ENCODE assay signal across 10 cellular contexts in the genomic region with DNA sequence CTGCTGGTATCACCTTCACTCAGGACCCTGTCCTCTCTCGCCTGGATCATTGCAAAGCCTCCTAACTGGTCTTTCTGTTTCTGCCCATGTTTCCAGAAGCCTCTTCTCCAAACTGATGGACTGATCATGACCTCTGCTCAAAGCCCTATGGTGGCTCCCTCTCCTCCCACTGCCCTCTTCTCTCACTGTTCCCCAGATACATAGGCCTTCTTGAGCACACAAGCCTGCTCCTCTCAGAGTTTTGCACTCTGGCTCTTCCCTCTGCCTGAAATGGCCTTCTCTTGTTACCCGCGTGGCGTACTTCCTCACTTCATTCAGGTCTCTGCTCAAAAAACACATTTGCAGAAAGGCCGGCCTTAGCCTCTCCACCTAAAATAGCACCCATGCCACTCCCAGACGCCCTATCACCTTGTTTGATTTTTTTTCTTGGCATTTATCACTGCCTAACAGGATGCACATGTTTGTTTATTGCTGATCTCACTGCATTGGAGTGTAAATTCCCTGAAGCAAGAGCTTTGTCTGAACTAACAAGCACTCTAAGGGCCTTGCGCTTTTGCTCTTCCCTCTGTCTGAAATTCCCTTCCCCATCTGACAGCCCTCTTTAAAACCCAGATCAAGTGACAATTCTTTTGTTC. TPM values are rescaled to one million over a fixed set of nuclear protein-coding genes. Genes with fewer than 3 reads are reported as not detected.
DNase-seq lines count a peak whose midpoint lies in the region; ATAC-seq and TF ChIP-seq lines count a peak whose summit lies in the region.
"Had no signal": no experiment of that assay in that cellular context is flagged by ENCODE, and none has a peak within 500 bp of the region (broad histone marks: within the 10 kb centered on the region; RNA-seq: fewer than 3 reads in every experiment).

No MANE protein-coding gene starts in this region.

- H3K27ac Mint-ChIP-seq in type B pancreatic cell = peak overlapping the region; percentile 90

- H3K9me3 ChIP-seq in heart right ventricle (no peaks in the 10 kb centered on the region), left lung (no peaks in the 10 kb centered on the region), tibial artery (no peaks in the 10 kb centered on the region)
- H3K9me3 ChIP-seq: pancreas had no signal

- TF ChIP-seq CTCF in heart right ventricle (IDR thresholded peaks at IDR 0.05) (no peak), VCaP (conservative IDR thresholded peaks at IDR 0.05) (no peak), foreskin keratinocyte (conservative IDR thresholded peaks at IDR 0.05) (no peak), type B pancreatic cell (conservative IDR thresholded peaks at IDR 0.05) (no peak), left lung (IDR thresholded peaks at IDR 0.05) (no peak), tibial artery (IDR thresholded peaks at IDR 0.05) (no peak)

- 64 to 69% methylated on average over 7 of the region's 7 CpGs for WGBS in heart right ventricle, 2 donors

- peak in 1 of 8 donors; percentile 5 for ATAC-seq in heart right ventricle
- ATAC-seq in Right ventricle myocardium superior (ENCODE audit: poor library complexity) = no peak
- peak; percentile 18 for ATAC-seq in foreskin keratinocyte
- ATAC-seq in left lung = no peak
- ATAC-seq: pancreas had no signal

- H3K4me1 ChIP-seq in heart right ventricle (peaks cover 8 to 41% (median 28%) of the 10 kb centered on the region in 9 donors), foreskin keratinocyte (peaks cover 19% of the 10 kb centered on the region), left lung (peaks cover 0 to 33% of the 10 kb centered on the region in 2 donors), tibial artery (peaks cover 0 to 22% (median 12%) of the 10 kb centered on the region in 4 donors)

- H3K9me3 Mint-ChIP-seq in type B pancreatic cell = peaks cover 6% of the 10 kb centered on the region

- H3K27ac ChIP-seq in heart right ventricle (peak overlapping the region in 7 of 10 donors; percentile 31 to 92 (median 88)), VCaP (peak overlapping the region; percentile 92), foreskin keratinocyte (no peak overlapping the region), left lung (no peak overlapping the region), tibial artery (no peak overlapping the region)
- H3K27ac ChIP-seq: pancreas had no signal

- DNase-seq in heart right ventricle = no peak
- no peak for DNase-seq in Right ventricle myocardium superior
- DNase-seq in foreskin keratinocyte = peak; percentile 79 to 85
- DNase-seq in type B pancreatic cell (ENCODE audit: extremely low spot score, unreplicated experiment) = no peak
- no peak for DNase-seq in KG1 (lab: John Stamatoyannopoulos, UW)
- no peak for DNase-seq in left lung
- DNase-seq in tibial artery = no peak
- DNase-seq: MM.1S had no signal

- intact Hi-C loops in heart right ventricle (cut with DNase I) = no loop called here
- intact Hi-C loops in Right ventricle myocardium superior (cut with DNase I) = no loop called here
- intact Hi-C loops in left lung (cut with DNase I) = no loop called here
- intact Hi-C loops in tibial artery (cut with DNase I; ENCODE audit: low total_unique reads) = no loop called here

- peak overlapping the region; percentile 77 for H3K4me3 Mint-ChIP-seq in type B pancreatic cell

- H3K36me3 ChIP-seq in heart right ventricle (no peaks in the 10 kb centered on the region), left lung (no peaks in the 10 kb centered on the region), tibial artery (no peaks in the 10 kb centered on the region)
- H3K36me3 ChIP-seq: pancreas had no signal

- H3K27me3 ChIP-seq in heart right ventricle (no peaks in the 10 kb centered on the region), foreskin keratinocyte (no peaks in the 10 kb centered on the region), left lung (no peaks in the 10 kb centered on the region), tibial artery (no peaks in the 10 kb centered on the region)
- H3K27me3 ChIP-seq: pancreas had no signal

- peaks cover 15% of the 10 kb centered on the region for H3K36me3 Mint-ChIP-seq in type B pancreatic cell

- peaks cover 35% of the 10 kb centered on the region for H3K4me1 Mint-ChIP-seq in type B pancreatic cell (ENCODE audit: unreplicated experiment)

- H3K4me3 ChIP-seq in heart right ventricle (no peak overlapping the region), left lung (no peak overlapping the region), tibial artery (no peak overlapping the region)
- H3K4me3 ChIP-seq: pancreas had no signal

- no peaks in the 10 kb centered on the region for H3K27me3 Mint-ChIP-seq in type B pancreatic cell

RNA-seq across cellular contexts. Expression of a gene that starts 1.4 kb away (rescaled TPM):
- total RNA-seq in heart right ventricle = 100 to 1,000 TPM; 327 to 541 (median 464) TPM
- 100 to 1,000 TPM; 103 to 217 TPM for polyA plus RNA-seq in heart right ventricle
- 539 TPM for total RNA-seq in Right ventricle myocardium superior
- 116 and 129 TPM in 2 replicates for total RNA-seq in foreskin keratinocyte
- 108 and 133 TPM in 2 replicates for polyA plus RNA-seq in foreskin keratinocyte
- 135 and 149 TPM in 2 replicates for total RNA-seq in type B pancreatic cell (ENCODE audit: low replicate concordance)
- total RNA-seq in left lung = 100 to 1,000 TPM; 102 to 110 TPM

RNA-seq across cellular contexts. Expression of a gene that starts 23.9 kb away (rescaled TPM):
- total RNA-seq in heart right ventricle (under 1 TPM in 1 of 10 donors, not detected in 9; 0.16 TPM), Right ventricle myocardium superior (not detected), foreskin keratinocyte (0.27 and 1.6 TPM in 2 replicates), type B pancreatic cell (ENCODE audit: low replicate concordance) (1.2 and 4.5 TPM in 2 replicates), left lung (under 1 TPM; 0.17 to 0.39 TPM)
- polyA plus RNA-seq in heart right ventricle (not detected), foreskin keratinocyte (0.27 and 1.8 TPM in 2 replicates)

Comparison
In these comparisons a context has a peak if more than half of its experiments do, and no peak if none do; other contexts are left out.
1. DNase-seq: peak in foreskin keratinocyte (2 of 2); none in heart right ventricle (0 of 2), Right ventricle myocardium superior (single experiment), type B pancreatic cell (single experiment), KG1 (single experiment), left lung (0 of 2) and tibial artery (0 of 2).
2. H3K27ac ChIP-seq: peak in heart right ventricle (7 of 10) and VCaP (single experiment); none in foreskin keratinocyte (single experiment), left lung (0 of 2) and tibial artery (0 of 2).